8 cellular contexts compared by ENCODE assay signal in genomic region chr4:80201326-80202151, GRCh38. TPM values are rescaled to one million over a fixed set of nuclear protein-coding genes. Genes with fewer than 3 reads are reported as not detected.
DNase-seq lines count a peak whose midpoint lies in the region; ATAC-seq and TF ChIP-seq lines count a peak whose summit lies in the region.

No MANE protein-coding gene starts in this region.

- no peaks in the 10 kb centered on the region for H3K27me3 Mint-ChIP-seq in Calu3 (ENCODE audit: unreplicated experiment)

- CTCF ChIA-PET in Calu3 (lab: Charles Lee), result interaction anchor here (0.6 to 1.3 kb wide), 7 partner anchors 17 to 729 kb away, joined by 3 to 7 read pairs (median 5); partner anchors contain the start of gene CFAP299

- H3K27ac ChIP-seq in sigmoid colon, result peak overlapping the region; percentile 94 to 97 (median 94)

- H3K27me3 ChIP-seq in HAP-1 (ENCODE audit: low read depth) (no peaks in the 10 kb centered on the region), sigmoid colon (no peaks in the 10 kb centered on the region)

- in situ Hi-C loops in HAP-1 (cut with MboI; ENCODE audit: low sequenced_read_pairs), result loop anchor here (25.0 kb wide), 1 partner anchor 836 kb away; the partner anchor contains the start of gene BMP3

- no peaks in the 10 kb centered on the region for H3K4me1 ChIP-seq in HAP-1
- peaks cover 0 to 26% (median 13%) of the 10 kb centered on the region in 4 donors for H3K4me1 ChIP-seq in sigmoid colon

- H3K9me3 ChIP-seq in HAP-1 (no peaks in the 10 kb centered on the region), sigmoid colon (no peaks in the 10 kb centered on the region)

- ATAC-seq in Right ventricle myocardium superior (ENCODE audit: poor library complexity), result peak; percentile 9
- no peak for ATAC-seq in HG03095 (IDR thresholded peaks at IDR 0.05; ENCODE audit: unreplicated experiment)
- ATAC-seq in GM18861 (IDR thresholded peaks at IDR 0.05; ENCODE audit: unreplicated experiment), result no peak

- no TSS peak for BruUV-seq in Calu3 (replicated peaks; lab: Mats Ljungman, UMichigan)

- no peak for TF ChIP-seq POLR2A in sigmoid colon (IDR thresholded peaks at IDR 0.05)

- H3K36me3 Mint-ChIP-seq in Calu3 (ENCODE audit: insufficient read depth, unreplicated experiment), result peaks cover 11% of the 10 kb centered on the region

- intact Hi-C loops in Calu3 (cut with micrococcal nuclease; ENCODE audit: unreplicated experiment) (no loop called here), Right ventricle myocardium superior (cut with DNase I) (loop anchor here (10.0 kb wide), 1 partner anchor 1247 kb away; no protein-coding TSS in a partner anchor), sigmoid colon (cut with DNase I) (loop anchor here (1.0 to 10.0 kb wide), 6 partner anchors 17 to 1249 kb away; partner anchors contain the start of genes ANTXR2 and CFAP299)

- peak overlapping the region; percentile 69 for H3K4me3 Mint-ChIP-seq in Calu3 (ENCODE audit: low read depth, unreplicated experiment)

- DNase-seq in Calu3 (peak; percentile 24), HAP-1 (ENCODE audit: low spot score in 2 of 2) (no peak), NOMO-1 treated with dmso at 0.1 percent for 144 hours (lab: John Stamatoyannopoulos, UW; ENCODE audit: unreplicated experiment) (peak; percentile 39), activated gamma-delta T cell (lab: John Stamatoyannopoulos, UW) (peak; percentile 62), Right ventricle myocardium superior (peak; percentile 69), sigmoid colon (no peak)

- H3K4me1 Mint-ChIP-seq in Calu3 (ENCODE audit: low read depth, unreplicated experiment), result peaks cover 7% of the 10 kb centered on the region

- WGBS in sigmoid colon, 2 donors, result 16 to 38% methylated on average over 42 of the region's 42 CpGs

- H3K9me3 Mint-ChIP-seq in Calu3 (ENCODE audit: low read depth, unreplicated experiment), result no peaks in the 10 kb centered on the region

- H3K4me3 ChIP-seq in HAP-1 (peak overlapping the region; percentile 40), sigmoid colon (peak overlapping the region; percentile 51 to 78 (median 72))

- H3K36me3 ChIP-seq in HAP-1 (replicated peaks) (no peaks in the 10 kb centered on the region), sigmoid colon (peaks cover 0 to 6% (median 0%) of the 10 kb centered on the region in 4 donors)

- no peak for TF ChIP-seq CTCF in Calu3 (IDR thresholded peaks at IDR 0.05; ENCODE audit: unreplicated experiment)
- TF ChIP-seq CTCF in sigmoid colon (IDR thresholded peaks at IDR 0.05), result no peak

- H3K27ac Mint-ChIP-seq in Calu3 (ENCODE audit: unreplicated experiment), result no peak overlapping the region

- TF ChIP-seq EP300 in sigmoid colon (IDR thresholded peaks at IDR 0.05), result no peak

RNA-seq across cellular contexts. Expression of gene PRDM8, which starts 4.2 kb away (rescaled TPM):
- total RNA-seq in Calu3 (2022) (1.8 and 2.4 TPM in 2 replicates), Right ventricle myocardium superior (0.73 TPM), sigmoid colon (10 to 100 TPM; 14.3 to 17.4 (median 15.6) TPM)
- 1 to 10 TPM in 2 of 3 donors, not detected in 1; 1.2 to 2.8 TPM for polyA plus RNA-seq in sigmoid colon

Comparison
In these comparisons a context has a peak if more than half of its experiments do, and no peak if none do; other contexts are left out.
1. DNase-seq: peak in Calu3 (single experiment), NOMO-1 treated with dmso at 0.1 percent for 144 hours (single experiment), activated gamma-delta T cell (single experiment) and Right ventricle myocardium superior (single experiment); none in HAP-1 (0 of 2) and sigmoid colon (single experiment).